In the genomic region with DNA sequence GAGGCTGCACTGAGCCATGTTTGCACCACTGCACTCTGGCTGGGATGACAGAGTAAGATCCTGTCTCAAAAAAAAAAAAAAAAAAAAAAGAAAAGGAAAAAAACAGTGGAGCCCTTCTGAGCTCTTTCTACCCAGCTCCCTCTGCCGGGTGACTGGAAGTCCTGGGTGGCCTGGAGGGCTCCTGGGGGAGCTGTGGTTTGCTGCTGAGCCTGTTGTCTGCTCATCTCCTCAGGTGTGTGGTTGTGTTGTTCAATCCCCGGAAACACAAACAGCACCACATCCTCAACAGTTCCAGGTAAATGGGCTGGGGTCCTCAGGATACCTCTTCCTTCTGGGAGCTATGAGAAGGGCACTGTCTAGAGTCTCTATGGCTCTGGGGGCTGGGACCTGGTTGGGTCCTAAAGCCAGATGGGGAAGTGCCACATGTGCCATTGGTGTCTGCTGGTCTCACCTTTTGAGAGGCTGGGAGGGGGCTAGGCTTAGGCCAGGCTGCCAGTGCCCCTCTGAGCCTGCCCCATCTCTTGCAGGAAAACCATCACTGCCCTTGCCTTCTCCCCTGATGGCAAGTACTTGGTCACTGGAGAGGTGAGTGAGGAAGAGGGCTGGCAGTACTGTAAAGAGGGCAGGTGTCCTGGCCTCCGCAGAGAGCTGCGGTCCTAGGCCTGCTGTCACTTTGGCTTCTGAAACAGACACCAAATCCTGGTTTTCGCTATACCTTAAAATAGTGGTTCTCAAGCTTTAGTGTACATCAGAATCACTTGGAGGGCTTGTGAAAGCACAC, we compare ENCODE assay signal across 2 cellular contexts.
TF ChIP-seq lines count a peak whose summit lies in the region.

No MANE protein-coding gene starts in this region.

TF ChIP-seq in SK-N-SH treated with all-trans-retinoic acid at 6 μM for 48 hours, 23 proteins besides CTCF, POLR2A, EP300 and RAD21 (continued from another document):
- TF ChIP-seq SNAI2 (CRISPR knock-in tag; IDR thresholded peaks at IDR 0.05) (no peak), ARNTL (CRISPR knock-in tag; IDR thresholded peaks at IDR 0.05; ENCODE audit: borderline replicate concordance, low read depth) (no peak)
- TF ChIP-seq, protein P1, sequence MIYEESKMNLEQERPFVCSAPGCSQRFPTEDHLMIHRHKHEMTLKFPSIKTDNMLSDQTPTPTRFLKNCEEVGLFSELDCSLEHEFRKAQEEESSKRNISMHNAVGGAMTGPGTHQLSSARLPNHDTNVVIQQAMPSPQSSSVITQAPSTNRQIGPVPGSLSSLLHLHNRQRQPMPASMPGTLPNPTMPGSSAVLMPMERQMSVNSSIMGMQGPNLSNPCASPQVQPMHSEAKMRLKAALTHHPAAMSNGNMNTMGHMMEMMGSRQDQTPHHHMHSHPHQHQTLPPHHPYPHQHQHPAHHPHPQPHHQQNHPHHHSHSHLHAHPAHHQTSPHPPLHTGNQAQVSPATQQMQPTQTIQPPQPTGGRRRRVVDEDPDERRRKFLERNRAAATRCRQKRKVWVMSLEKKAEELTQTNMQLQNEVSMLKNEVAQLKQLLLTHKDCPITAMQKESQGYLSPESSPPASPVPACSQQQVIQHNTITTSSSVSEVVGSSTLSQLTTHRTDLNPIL (CRISPR knock-in tag; IDR thresholded peaks at IDR 0.05; ENCODE audit: low read depth) = no peak
TF ChIP-seq in SK-N-SH treated with all-trans-retinoic acid at 6 μM for 48 hours: peak in this region for 0.

TF ChIP-seq in SK-N-SH, 30 proteins besides CTCF, POLR2A, EP300 and RAD21 (continued from another document):
- TF ChIP-seq, protein P2, sequence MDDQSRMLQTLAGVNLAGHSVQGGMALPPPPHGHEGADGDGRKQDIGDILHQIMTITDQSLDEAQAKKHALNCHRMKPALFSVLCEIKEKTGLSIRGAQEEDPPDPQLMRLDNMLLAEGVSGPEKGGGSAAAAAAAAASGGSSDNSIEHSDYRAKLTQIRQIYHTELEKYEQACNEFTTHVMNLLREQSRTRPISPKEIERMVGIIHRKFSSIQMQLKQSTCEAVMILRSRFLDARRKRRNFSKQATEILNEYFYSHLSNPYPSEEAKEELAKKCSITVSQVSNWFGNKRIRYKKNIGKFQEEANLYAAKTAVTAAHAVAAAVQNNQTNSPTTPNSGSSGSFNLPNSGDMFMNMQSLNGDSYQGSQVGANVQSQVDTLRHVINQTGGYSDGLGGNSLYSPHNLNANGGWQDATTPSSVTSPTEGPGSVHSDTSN (IDR thresholded peaks at IDR 0.05) = no peak
